Comparison of ENCODE assay signal across 17 cellular contexts in genomic region chr6:31490115-31490873, GRCh38. TPM values are rescaled to one million over a fixed set of nuclear protein-coding genes. Genes with fewer than 3 reads are reported as not detected.
DNase-seq lines count a peak whose midpoint lies in the region; ATAC-seq, FAIRE-seq and TF ChIP-seq lines count a peak whose summit lies in the region.
"Had no signal": no experiment of that assay in that cellular context is flagged by ENCODE, and none has a peak within 500 bp of the region (broad histone marks: within the 10 kb centered on the region; RNA-seq: fewer than 3 reads in every experiment).

No MANE protein-coding gene starts in this region.

- no peak for FAIRE-seq in RCC 7860 (lab: Jason Lieb, UNC)

- H4K20me1 ChIP-seq in DOHH2 (ENCODE audit: control insufficient read depth, insufficient read depth, low read depth, low read length), result no peaks in the 10 kb centered on the region

- H3K9me2 ChIP-seq in DOHH2 (replicated peaks; ENCODE audit: control insufficient read depth, low read length), result no peaks in the 10 kb centered on the region

- H3K4me1 ChIP-seq in DOHH2 (ENCODE audit: control insufficient read depth, low read length), result peaks cover 34% of the 10 kb centered on the region
- H3K4me1 ChIP-seq: Caco-2 had no signal

- H3K27ac Mint-ChIP-seq in T-helper 2 cell treated with Interferon-gamma antibody and Interleukin-4, amounts not matched to agents 5 μg/mL and 100 μg/mL, for 36 hours, result peak overlapping the region; percentile 62
- H3K27ac Mint-ChIP-seq in activated T-helper 17 cell treated with anti-CD3 and anti-CD28 coated beads, Interleukin-2, amount 50 U/mL, for 72 hours, result peak overlapping the region; percentile 43
- no peak overlapping the region for H3K27ac Mint-ChIP-seq in memory B cell

- peaks cover 6% of the 10 kb centered on the region for H3F3A ChIP-seq in DOHH2 (ENCODE audit: control insufficient read depth, insufficient read depth)

- H3K27me3 ChIP-seq in DOHH2 (ENCODE audit: control insufficient read depth, low read length), result no peaks in the 10 kb centered on the region

- peaks cover 23% of the 10 kb centered on the region for H3K4me1 Mint-ChIP-seq in T-helper 2 cell treated with Interferon-gamma antibody and Interleukin-4, amounts not matched to agents 5 μg/mL and 100 μg/mL, for 36 hours (ENCODE audit: low read depth)
- peaks cover 9% of the 10 kb centered on the region for H3K4me1 Mint-ChIP-seq in activated T-helper 17 cell treated with anti-CD3 and anti-CD28 coated beads, Interleukin-2, amount 50 U/mL, for 72 hours
- H3K4me1 Mint-ChIP-seq in memory B cell, result peaks cover 19% of the 10 kb centered on the region

- H3K4me2 ChIP-seq in DOHH2 (ENCODE audit: low read length), result peak overlapping the region; percentile 83; the same call in 1 of the 2 replicates
- H3K4me2 ChIP-seq: PC-9 had no signal

- H3K36me3 Mint-ChIP-seq in T-helper 2 cell treated with Interferon-gamma antibody and Interleukin-4, amounts not matched to agents 5 μg/mL and 100 μg/mL, for 36 hours (ENCODE audit: low read depth), result peaks cover 8% of the 10 kb centered on the region
- H3K36me3 Mint-ChIP-seq in activated T-helper 17 cell treated with anti-CD3 and anti-CD28 coated beads, Interleukin-2, amount 50 U/mL, for 72 hours (ENCODE audit: low read depth), result peaks cover 7% of the 10 kb centered on the region
- peaks cover 2% of the 10 kb centered on the region for H3K36me3 Mint-ChIP-seq in memory B cell

- DNase-seq in T-helper 2 cell treated with Interferon-gamma antibody and Interleukin-4, amounts not matched to agents 5 μg/mL and 100 μg/mL, for 36 hours (ENCODE audit: low spot score), result no peak
- DNase-seq in T-helper 2 cell, result no peak
- no peak for DNase-seq in memory B cell (ENCODE audit: low spot score in 2 of 2)
- no peak for DNase-seq in NCI-H524 (lab: John Stamatoyannopoulos, UW)
- DNase-seq in RCC 7860 (ENCODE audit: low spot score), result no peak
- no peak for DNase-seq in NCI-H345 (lab: John Stamatoyannopoulos, UW)
- DNase-seq: 8988T, C1 segment of cervical spinal cord, Caco-2, MV-4-11, NCI-H1417 treated with DMSO at 0.1 percent for 48 hours, NCI-H2081 treated with DMSO at 0.1 percent for 48 hours, NCI-H748 treated with DMSO at 0.1 percent for 48 hours, PC-9 had no signal

- H3K9me3 Mint-ChIP-seq in T-helper 2 cell treated with Interferon-gamma antibody and Interleukin-4, amounts not matched to agents 5 μg/mL and 100 μg/mL, for 36 hours, result no peaks in the 10 kb centered on the region
- no peaks in the 10 kb centered on the region for H3K9me3 Mint-ChIP-seq in activated T-helper 17 cell treated with anti-CD3 and anti-CD28 coated beads, Interleukin-2, amount 50 U/mL, for 72 hours
- peaks cover 2% of the 10 kb centered on the region for H3K9me3 Mint-ChIP-seq in memory B cell

- TF ChIP-seq CTCF in DOHH2 (IDR thresholded peaks at IDR 0.05; ENCODE audit: low read depth, low read length, poor library complexity, severe bottlenecking), result no peak

- H3K4me3 Mint-ChIP-seq in T-helper 2 cell treated with Interferon-gamma antibody and Interleukin-4, amounts not matched to agents 5 μg/mL and 100 μg/mL, for 36 hours, result peak overlapping the region; percentile 17
- H3K4me3 Mint-ChIP-seq in activated T-helper 17 cell treated with anti-CD3 and anti-CD28 coated beads, Interleukin-2, amount 50 U/mL, for 72 hours, result no peak overlapping the region
- H3K4me3 Mint-ChIP-seq in memory B cell, result peak overlapping the region; percentile 21

- peak overlapping the region; percentile 86 for H3K4me3 ChIP-seq in DOHH2 (ENCODE audit: low read length)
- H3K4me3 ChIP-seq: HAP-1, PC-9 had no signal

- no peak overlapping the region; the same call in 1 of the 2 replicates for H3K27ac ChIP-seq in DOHH2 (ENCODE audit: low read depth, low read length)
- H3K27ac ChIP-seq: PC-9 had no signal

- peaks cover 49% of the 10 kb centered on the region for H3K79me2 ChIP-seq in DOHH2 (ENCODE audit: control insufficient read depth, low read length)

- no peaks in the 10 kb centered on the region for H3K27me3 Mint-ChIP-seq in T-helper 2 cell treated with Interferon-gamma antibody and Interleukin-4, amounts not matched to agents 5 μg/mL and 100 μg/mL, for 36 hours (ENCODE audit: low read depth)
- H3K27me3 Mint-ChIP-seq in activated T-helper 17 cell treated with anti-CD3 and anti-CD28 coated beads, Interleukin-2, amount 50 U/mL, for 72 hours, result no peaks in the 10 kb centered on the region
- no peaks in the 10 kb centered on the region for H3K27me3 Mint-ChIP-seq in memory B cell

- peaks cover under 1% of the 10 kb centered on the region; the same call in 1 of the 2 replicates for H3K36me3 ChIP-seq in DOHH2 (ENCODE audit: control insufficient read depth, low read length)
- H3K36me3 ChIP-seq: HAP-1 had no signal

- H3K9me3 ChIP-seq in DOHH2 (ENCODE audit: control insufficient read depth, insufficient read depth, low read length), result no peaks in the 10 kb centered on the region
- H3K9me3 ChIP-seq: Caco-2, HAP-1 had no signal

- ATAC-seq in activated T-helper 17 cell treated with anti-CD3 and anti-CD28 coated beads, Interleukin-2, amount 50 U/mL, for 72 hours (replicated peaks), result no peak
- ATAC-seq in memory B cell (ENCODE audit: low read depth), result no peak

RNA-seq across cellular contexts. Expression of gene MICB, which starts 7.7 kb away (rescaled TPM):
- 10 to 100 TPM; 25.8 to 34.3 TPM for total RNA-seq in activated T-helper 17 cell treated with anti-CD3 and anti-CD28 coated beads, Interleukin-2, amount 50 U/mL, for 72 hours

RNA-seq across cellular contexts. Expression of gene MCCD1, which starts 38.5 kb away (rescaled TPM):
- total RNA-seq in activated T-helper 17 cell treated with anti-CD3 and anti-CD28 coated beads, Interleukin-2, amount 50 U/mL, for 72 hours, result not detected
- total RNA-seq: Caco-2, PC-9 had no signal

RNA-seq across cellular contexts. Expression of gene DDX39B, which starts 51.5 kb away (rescaled TPM):
- 100 to 1,000 TPM; 558 to 568 TPM for total RNA-seq in activated T-helper 17 cell treated with anti-CD3 and anti-CD28 coated beads, Interleukin-2, amount 50 U/mL, for 72 hours

RNA-seq across cellular contexts. Expression of gene ATP6V1G2, which starts 56.1 kb away (rescaled TPM):
- 1 to 10 TPM; 2.1 to 2.4 TPM for total RNA-seq in activated T-helper 17 cell treated with anti-CD3 and anti-CD28 coated beads, Interleukin-2, amount 50 U/mL, for 72 hours

RNA-seq across cellular contexts. Expression of gene NFKBIL1, which starts 57.1 kb away (rescaled TPM):
- total RNA-seq in activated T-helper 17 cell treated with anti-CD3 and anti-CD28 coated beads, Interleukin-2, amount 50 U/mL, for 72 hours, result 10 to 100 TPM; 14.1 to 29.8 TPM
